Comparison of ENCODE assay signal across 20 cellular contexts in the genomic region with DNA sequence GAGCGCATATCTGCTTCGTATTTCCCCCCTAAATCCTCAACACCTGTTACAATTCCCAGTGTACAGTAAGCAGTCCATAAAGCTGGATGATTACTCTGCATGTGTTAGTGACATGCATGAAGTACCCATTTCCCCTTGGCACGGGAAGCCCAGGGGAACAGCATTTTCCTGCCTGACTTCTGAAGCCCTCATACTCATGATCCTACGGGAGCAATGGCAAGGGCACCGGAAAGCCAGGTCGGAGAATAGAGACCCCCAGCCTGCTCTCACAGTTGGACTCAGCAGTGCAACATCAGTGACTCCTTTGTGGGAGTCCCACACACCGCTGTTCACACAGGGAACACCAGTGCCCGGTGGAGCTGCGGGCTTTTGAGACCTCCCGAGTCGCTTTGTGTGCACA.
"Had no signal": no experiment of that assay in that cellular context is flagged by ENCODE, and none has a peak within 500 bp of the region (broad histone marks: within the 10 kb centered on the region; RNA-seq: fewer than 3 reads in every experiment).

No MANE protein-coding gene starts in this region.

- H3K36me3 ChIP-seq: esophagus squamous epithelium, lower lobe of right lung, sigmoid colon, thoracic aorta, tibial nerve, upper lobe of right lung, uterus had no signal

- H3K4me3 Mint-ChIP-seq: effector memory CD8-positive, alpha-beta T cell; naive thymus-derived CD8-positive, alpha-beta T cell; neural crest cell; stimulated activated memory B cell treated with anti-CD40 and anti-IgM and Interleukin-4, amounts not matched to agents 10 μg/mL and 1 μg/mL and 100 μg/mL, for 72 hours had no signal

- H3K4me1 ChIP-seq: esophagus squamous epithelium, lower lobe of right lung, psoas muscle, sigmoid colon, tibial nerve, upper lobe of right lung, uterus had no signal

- H3K4me3 ChIP-seq: esophagus squamous epithelium, lower lobe of right lung, psoas muscle, sigmoid colon, thoracic aorta, tibial nerve, upper lobe of right lung, uterus had no signal

- DNase-seq: cortex of kidney; effector memory CD8-positive, alpha-beta T cell; erythroblast; esophagus squamous epithelium; foreskin melanocyte; left ventricle myocardium superior; lower lobe of right lung; naive thymus-derived CD8-positive, alpha-beta T cell; psoas muscle; right cardiac atrium; sigmoid colon; stimulated activated CD4-positive, alpha-beta T cell treated with anti-CD3 and anti-CD28 coated beads, Interleukin-4, amount 100 ng/mL, for 4 hours; stimulated activated naive CD8-positive, alpha-beta T cell treated with anti-CD3 and anti-CD28 coated beads, Interleukin-15, Interleukin-2, amounts not matched to agents 100 U/mL and 50 U/mL, for 24 hours; substantia nigra; upper lobe of right lung; uterus had no signal

- H3K9me3 Mint-ChIP-seq: effector memory CD8-positive, alpha-beta T cell; stimulated activated memory B cell treated with anti-CD40 and anti-IgM and Interleukin-4, amounts not matched to agents 10 μg/mL and 1 μg/mL and 100 μg/mL, for 72 hours had no signal

- H3K27ac ChIP-seq: esophagus squamous epithelium, lower lobe of right lung, psoas muscle, sigmoid colon, thoracic aorta, tibial nerve, upper lobe of right lung, uterus had no signal

- H3K27ac Mint-ChIP-seq: effector memory CD8-positive, alpha-beta T cell; naive thymus-derived CD8-positive, alpha-beta T cell; stimulated activated memory B cell treated with anti-CD40 and anti-IgM and Interleukin-4, amounts not matched to agents 10 μg/mL and 1 μg/mL and 100 μg/mL, for 72 hours had no signal

- H3K27me3 ChIP-seq: esophagus squamous epithelium, sigmoid colon, tibial nerve, upper lobe of right lung, uterus had no signal

- H3K4me1 Mint-ChIP-seq: naive thymus-derived CD8-positive, alpha-beta T cell; neural crest cell; stimulated activated memory B cell treated with anti-CD40 and anti-IgM and Interleukin-4, amounts not matched to agents 10 μg/mL and 1 μg/mL and 100 μg/mL, for 72 hours had no signal

- H3K36me3 Mint-ChIP-seq: naive thymus-derived CD8-positive, alpha-beta T cell; stimulated activated memory B cell treated with anti-CD40 and anti-IgM and Interleukin-4, amounts not matched to agents 10 μg/mL and 1 μg/mL and 100 μg/mL, for 72 hours had no signal

- H3K9me3 ChIP-seq: esophagus squamous epithelium, lower lobe of right lung, psoas muscle, sigmoid colon, thoracic aorta, tibial nerve, upper lobe of right lung, uterus had no signal

- ATAC-seq: effector memory CD8-positive, alpha-beta T cell; left ventricle myocardium superior; lower lobe of right lung; naive thymus-derived CD8-positive, alpha-beta T cell; psoas muscle; right cardiac atrium; stimulated activated memory B cell treated with anti-CD40 and anti-IgM and Interleukin-4, amounts not matched to agents 10 μg/mL and 1 μg/mL and 100 μg/mL, for 72 hours; stimulated activated naive CD8-positive, alpha-beta T cell treated with anti-CD3 and anti-CD28 coated beads, Interleukin-15, Interleukin-2, amounts not matched to agents 100 U/mL and 50 U/mL, for 24 hours; upper lobe of right lung had no signal
